ENCODE assay signal across 17 cellular contexts in genomic region chr22:21802673-21803072, GRCh38.
DNase-seq lines count a peak whose midpoint lies in the region; ATAC-seq and TF ChIP-seq lines count a peak whose summit lies in the region.
"Had no signal": no experiment of that assay in that cellular context is flagged by ENCODE, and none has a peak within 500 bp of the region (broad histone marks: within the 10 kb centered on the region; RNA-seq: fewer than 3 reads in every experiment).

No MANE protein-coding gene starts in this region.

- no peak overlapping the region for H3K4me3 Mint-ChIP-seq in activated naive CD8-positive, alpha-beta T cell
- no peak overlapping the region for H3K4me3 Mint-ChIP-seq in activated naive CD8-positive, alpha-beta T cell treated with anti-CD3 and anti-CD28 coated beads, Interleukin-2, amount 50 U/mL, for 24 hours
- no peak overlapping the region for H3K4me3 Mint-ChIP-seq in central memory CD8-positive, alpha-beta T cell
- H3K4me3 Mint-ChIP-seq in immature natural killer cell (no peak overlapping the region), glutamatergic neuron (ENCODE audit: unreplicated experiment) (no peak overlapping the region)
- H3K4me3 Mint-ChIP-seq in stimulated activated naive B cell treated with anti-CD40 and anti-IgM and Interleukin-4, amounts not matched to agents 10 μg/mL and 1 μg/mL and 100 μg/mL, for 72 hours = no peak overlapping the region
- no peak overlapping the region for H3K4me3 Mint-ChIP-seq in naive thymus-derived CD4-positive, alpha-beta T cell
- H3K4me3 Mint-ChIP-seq: CD8-positive, alpha-beta T cell; GM23338; HFFc6 had no signal

- no peak for DNase-seq in activated naive CD8-positive, alpha-beta T cell treated with anti-CD3 and anti-CD28 coated beads, Interleukin-2, amount 50 U/mL, for 24 hours
- no peak for DNase-seq in central memory CD8-positive, alpha-beta T cell (ENCODE audit: low spot score in 2 of 2)
- DNase-seq in immature natural killer cell (no peak), glutamatergic neuron (no peak), PC-3 (no peak)
- DNase-seq in stimulated activated naive B cell treated with anti-CD40 and anti-IgM and Interleukin-4, amounts not matched to agents 10 μg/mL and 1 μg/mL and 100 μg/mL, for 72 hours = no peak
- DNase-seq in naive thymus-derived CD4-positive, alpha-beta T cell = no peak
- DNase-seq: 8988T; Calu3; CD8-positive, alpha-beta T cell; DMS79 treated with DMSO at 0.1 percent for 48 hours; GF-D8; HFFc6 had no signal

- no peak overlapping the region for H3K27ac ChIP-seq in PC-3 (ENCODE audit: low read length)
- H3K27ac ChIP-seq in naive thymus-derived CD4-positive, alpha-beta T cell (ENCODE audit: low read depth, low read length) = no peak overlapping the region
- H3K27ac ChIP-seq: BLaER1 had no signal

- no peaks in the 10 kb centered on the region for H3K27me3 ChIP-seq in PC-3 (ENCODE audit: low read length)
- H3K27me3 ChIP-seq in naive thymus-derived CD4-positive, alpha-beta T cell (ENCODE audit: control insufficient read depth in 2 of 2, insufficient read depth in 2 of 2, low read length in 2 of 2) = no peaks in the 10 kb centered on the region
- H3K27me3 ChIP-seq: BLaER1 had no signal

- H3K9me3 Mint-ChIP-seq in activated naive CD8-positive, alpha-beta T cell (ENCODE audit: low read depth) = no peaks in the 10 kb centered on the region
- H3K9me3 Mint-ChIP-seq in activated naive CD8-positive, alpha-beta T cell treated with anti-CD3 and anti-CD28 coated beads, Interleukin-2, amount 50 U/mL, for 24 hours = no peaks in the 10 kb centered on the region
- no peaks in the 10 kb centered on the region for H3K9me3 Mint-ChIP-seq in central memory CD8-positive, alpha-beta T cell
- H3K9me3 Mint-ChIP-seq in immature natural killer cell (no peaks in the 10 kb centered on the region), glutamatergic neuron (ENCODE audit: unreplicated experiment) (peaks cover 4% of the 10 kb centered on the region)
- no peaks in the 10 kb centered on the region for H3K9me3 Mint-ChIP-seq in stimulated activated naive B cell treated with anti-CD40 and anti-IgM and Interleukin-4, amounts not matched to agents 10 μg/mL and 1 μg/mL and 100 μg/mL, for 72 hours
- H3K9me3 Mint-ChIP-seq in naive thymus-derived CD4-positive, alpha-beta T cell = peaks cover 0 to 2% (median 0%) of the 10 kb centered on the region in 11 donors
- H3K9me3 Mint-ChIP-seq: CD8-positive, alpha-beta T cell; GM23338; HFFc6 had no signal

- H3K4me2 ChIP-seq in PC-3 (ENCODE audit: low read length) = no peak overlapping the region
- H3K4me2 ChIP-seq: BLaER1, GM23338 had no signal

- peak overlapping the region; percentile 16 for H3K27ac Mint-ChIP-seq in activated naive CD8-positive, alpha-beta T cell
- no peak overlapping the region for H3K27ac Mint-ChIP-seq in activated naive CD8-positive, alpha-beta T cell treated with anti-CD3 and anti-CD28 coated beads, Interleukin-2, amount 50 U/mL, for 24 hours
- peak overlapping the region; percentile 15 for H3K27ac Mint-ChIP-seq in central memory CD8-positive, alpha-beta T cell (ENCODE audit: low read depth)
- H3K27ac Mint-ChIP-seq in immature natural killer cell (peak overlapping the region; percentile 16 to 80 (median 57)), glutamatergic neuron (ENCODE audit: unreplicated experiment) (no peak overlapping the region)
- peak overlapping the region; percentile 47 for H3K27ac Mint-ChIP-seq in stimulated activated naive B cell treated with anti-CD40 and anti-IgM and Interleukin-4, amounts not matched to agents 10 μg/mL and 1 μg/mL and 100 μg/mL, for 72 hours
- peak overlapping the region in 1 of 9 donors; percentile 3 for H3K27ac Mint-ChIP-seq in naive thymus-derived CD4-positive, alpha-beta T cell
- H3K27ac Mint-ChIP-seq: GM23338 had no signal

- no peaks in the 10 kb centered on the region for H3K4me1 ChIP-seq in PC-3 (ENCODE audit: insufficient read depth, low read length)
- no peaks in the 10 kb centered on the region for H3K4me1 ChIP-seq in naive thymus-derived CD4-positive, alpha-beta T cell (ENCODE audit: control insufficient read depth in 2 of 2, insufficient read depth in 2 of 2, low read length in 2 of 2)
- H3K4me1 ChIP-seq: BLaER1 had no signal

- peaks cover 27% of the 10 kb centered on the region for H3K36me3 ChIP-seq in PC-3 (ENCODE audit: low read depth, low read length)
- H3K36me3 ChIP-seq in naive thymus-derived CD4-positive, alpha-beta T cell (ENCODE audit: control insufficient read depth in 2 of 3, insufficient read depth in 3 of 3, low read length in 3 of 3) = peaks cover 15 to 86% (median 24%) of the 10 kb centered on the region in 3 experiments

- H4K20me1 ChIP-seq in PC-3 (ENCODE audit: low read length) = no peaks in the 10 kb centered on the region

- H3K79me2 ChIP-seq in PC-3 (ENCODE audit: low read length) = peaks cover 5% of the 10 kb centered on the region; the same call in 1 of the 2 replicates

- no peaks in the 10 kb centered on the region for H3K27me3 Mint-ChIP-seq in activated naive CD8-positive, alpha-beta T cell
- no peaks in the 10 kb centered on the region for H3K27me3 Mint-ChIP-seq in activated naive CD8-positive, alpha-beta T cell treated with anti-CD3 and anti-CD28 coated beads, Interleukin-2, amount 50 U/mL, for 24 hours
- H3K27me3 Mint-ChIP-seq in central memory CD8-positive, alpha-beta T cell = no peaks in the 10 kb centered on the region
- H3K27me3 Mint-ChIP-seq in immature natural killer cell (ENCODE audit: low read depth in 3 of 3) = no peaks in the 10 kb centered on the region
- no peaks in the 10 kb centered on the region for H3K27me3 Mint-ChIP-seq in stimulated activated naive B cell treated with anti-CD40 and anti-IgM and Interleukin-4, amounts not matched to agents 10 μg/mL and 1 μg/mL and 100 μg/mL, for 72 hours
- H3K27me3 Mint-ChIP-seq in glutamatergic neuron (ENCODE audit: unreplicated experiment) = no peaks in the 10 kb centered on the region
- H3K27me3 Mint-ChIP-seq in naive thymus-derived CD4-positive, alpha-beta T cell = no peaks in the 10 kb centered on the region

- intact Hi-C loops in PC-3 (cut with micrococcal nuclease) = no loop called here
- intact Hi-C loops in naive thymus-derived CD4-positive, alpha-beta T cell (cut with micrococcal nuclease) = no loop called here

- POLR2A ChIA-PET in PC-3 (lab: Charles Lee; ENCODE audit: unreplicated experiment) = no interaction called here
- POLR2A ChIA-PET in naive thymus-derived CD4-positive, alpha-beta T cell (lab: Charles Lee) = no interaction called here

- no peak overlapping the region for H2AFZ ChIP-seq in PC-3 (ENCODE audit: low read length)
- H2AFZ ChIP-seq: GM23338 had no signal

- CTCF ChIA-PET in PC-3 (lab: Charles Lee) = no interaction called here
- CTCF ChIA-PET in naive thymus-derived CD4-positive, alpha-beta T cell (lab: Charles Lee) = no interaction called here

- ATAC-seq in activated naive CD8-positive, alpha-beta T cell treated with anti-CD3 and anti-CD28 coated beads, Interleukin-2, amount 50 U/mL, for 24 hours = no peak
- no peak for ATAC-seq in central memory CD8-positive, alpha-beta T cell (replicated peaks; ENCODE audit: extremely low read depth, poor library complexity, severe bottlenecking)
- no peak for ATAC-seq in stimulated activated naive B cell treated with anti-CD40 and anti-IgM and Interleukin-4, amounts not matched to agents 10 μg/mL and 1 μg/mL and 100 μg/mL, for 72 hours (replicated peaks)
- no peak for ATAC-seq in PC-3
- ATAC-seq in naive thymus-derived CD4-positive, alpha-beta T cell = no peak
- ATAC-seq: CD8-positive, alpha-beta T cell; GM23338; HCT116 had no signal

- H3K36me3 Mint-ChIP-seq in activated naive CD8-positive, alpha-beta T cell = peaks cover 17% of the 10 kb centered on the region
- peaks cover 54% of the 10 kb centered on the region for H3K36me3 Mint-ChIP-seq in activated naive CD8-positive, alpha-beta T cell treated with anti-CD3 and anti-CD28 coated beads, Interleukin-2, amount 50 U/mL, for 24 hours (ENCODE audit: low read depth)
- peaks cover 68% of the 10 kb centered on the region for H3K36me3 Mint-ChIP-seq in central memory CD8-positive, alpha-beta T cell (ENCODE audit: insufficient read depth)
- H3K36me3 Mint-ChIP-seq in immature natural killer cell = peaks cover 16 to 46% (median 21%) of the 10 kb centered on the region in 3 donors
- H3K36me3 Mint-ChIP-seq in stimulated activated naive B cell treated with anti-CD40 and anti-IgM and Interleukin-4, amounts not matched to agents 10 μg/mL and 1 μg/mL and 100 μg/mL, for 72 hours = peaks cover 43 to 56% of the 10 kb centered on the region in 2 donors
- H3K36me3 Mint-ChIP-seq in glutamatergic neuron (ENCODE audit: unreplicated experiment) = peaks cover 11% of the 10 kb centered on the region
- peaks cover 14 to 72% (median 39%) of the 10 kb centered on the region in 5 donors for H3K36me3 Mint-ChIP-seq in naive thymus-derived CD4-positive, alpha-beta T cell

- no peak for TF ChIP-seq CTCF in glutamatergic neuron (IDR thresholded peaks at IDR 0.05; ENCODE audit: partially characterized antibody, unreplicated experiment)
- TF ChIP-seq CTCF in PC-3 (conservative IDR thresholded peaks at IDR 0.05; ENCODE audit: low read depth, low read length) = no peak

- no peaks in the 10 kb centered on the region for H3K9me2 ChIP-seq in PC-3 (replicated peaks; ENCODE audit: low read length)

- H3K4me3 ChIP-seq in PC-3 (ENCODE audit: low read length) = no peak overlapping the region
- no peak overlapping the region for H3K4me3 ChIP-seq in naive thymus-derived CD4-positive, alpha-beta T cell (ENCODE audit: low read length)
- H3K4me3 ChIP-seq: BLaER1, GM23338 had no signal

- no peaks in the 10 kb centered on the region for H3K4me1 Mint-ChIP-seq in activated naive CD8-positive, alpha-beta T cell (ENCODE audit: low read depth)
- H3K4me1 Mint-ChIP-seq in activated naive CD8-positive, alpha-beta T cell treated with anti-CD3 and anti-CD28 coated beads, Interleukin-2, amount 50 U/mL, for 24 hours = no peaks in the 10 kb centered on the region
- H3K4me1 Mint-ChIP-seq in central memory CD8-positive, alpha-beta T cell = peaks cover 32% of the 10 kb centered on the region
- H3K4me1 Mint-ChIP-seq in immature natural killer cell (peaks cover 14 to 52% of the 10 kb centered on the region in 2 donors), glutamatergic neuron (ENCODE audit: low read depth, unreplicated experiment) (no peaks in the 10 kb centered on the region)
- H3K4me1 Mint-ChIP-seq in stimulated activated naive B cell treated with anti-CD40 and anti-IgM and Interleukin-4, amounts not matched to agents 10 μg/mL and 1 μg/mL and 100 μg/mL, for 72 hours = peaks cover 2 to 19% of the 10 kb centered on the region in 2 donors
- peaks cover 0 to 8% (median 4%) of the 10 kb centered on the region in 7 donors for H3K4me1 Mint-ChIP-seq in naive thymus-derived CD4-positive, alpha-beta T cell
- H3K4me1 Mint-ChIP-seq: GM23338 had no signal

- H3K9ac ChIP-seq in PC-3 (ENCODE audit: low read length) = no peak overlapping the region
- H3K9ac ChIP-seq: BLaER1 had no signal

- H3K9me3 ChIP-seq in PC-3 (ENCODE audit: low read length) = no peaks in the 10 kb centered on the region
- no peaks in the 10 kb centered on the region for H3K9me3 ChIP-seq in naive thymus-derived CD4-positive, alpha-beta T cell (ENCODE audit: control insufficient read depth in 2 of 3, low read length in 3 of 3)
- H3K9me3 ChIP-seq: BLaER1 had no signal

- no peaks in the 10 kb centered on the region for H3F3A ChIP-seq in PC-3 (ENCODE audit: low read length, unreplicated experiment)

- BruUV-seq in PC-3 (replicated peaks; lab: Mats Ljungman, UMichigan) = no TSS peak

Comparison
In these comparisons a context has a peak if more than half of its experiments do, and no peak if none do; other contexts are left out.
1. H3K27ac Mint-ChIP-seq: peak in activated naive CD8-positive, alpha-beta T cell (single experiment), central memory CD8-positive, alpha-beta T cell (single experiment), immature natural killer cell (6 of 6) and stimulated activated naive B cell treated with anti-CD40 and anti-IgM and Interleukin-4, amounts not matched to agents 10 μg/mL and 1 μg/mL and 100 μg/mL, for 72 hours (single experiment); none in activated naive CD8-positive, alpha-beta T cell treated with anti-CD3 and anti-CD28 coated beads, Interleukin-2, amount 50 U/mL, for 24 hours (single experiment) and glutamatergic neuron (single experiment).